ENCODE assay signal across 23 cellular contexts in genomic region chr3:127990051-127990450, GRCh38.
"Had no signal": no experiment of that assay in that cellular context is flagged by ENCODE, and none has a peak within 500 bp of the region (broad histone marks: within the 10 kb centered on the region; RNA-seq: fewer than 3 reads in every experiment).

No MANE protein-coding gene starts in this region.

- ATAC-seq: left colon; lower lobe of right lung; natural killer cell treated with Interleukin-12 subunit alpha and Interleukin-12 subunit beta and Interleukin-15 and Interleukin-18, amount 100 ng/mL, for 72 hours; right lobe of liver; stimulated activated memory B cell treated with anti-CD40 and anti-IgM and Interleukin-4, amounts not matched to agents 10 μg/mL and 1 μg/mL and 100 μg/mL, for 72 hours; stimulated activated naive CD8-positive, alpha-beta T cell treated with anti-CD3 and anti-CD28 coated beads, Interleukin-15, Interleukin-2, amounts not matched to agents 100 U/mL and 50 U/mL, for 24 hours had no signal

- H3K4me3 ChIP-seq: coronary artery, esophagus muscularis mucosa, lower lobe of right lung, right lobe of liver, skin epidermis, spleen, testis, tibial artery had no signal

- H3K4me1 ChIP-seq: lower lobe of right lung, spleen, testis, tibial artery had no signal

- DNase-seq: dermis blood vessel endothelial cell; effector memory CD4-positive, alpha-beta T cell; foreskin melanocyte; hypothalamus; immature natural killer cell; islet precursor cell; kidney glomerular epithelial cell; left colon; left ventricle myocardium superior; lower lobe of right lung; naive B cell; right lobe of liver; spleen; stimulated activated CD4-positive, alpha-beta T cell treated with anti-CD3 and anti-CD28 coated beads, Interleukin-4, amount 100 ng/mL, for 4 hours; stimulated activated naive CD8-positive, alpha-beta T cell treated with anti-CD3 and anti-CD28 coated beads, Interleukin-15, Interleukin-2, amounts not matched to agents 100 U/mL and 50 U/mL, for 24 hours; substantia nigra; testis; tibial artery had no signal

- H3K27ac ChIP-seq: coronary artery, esophagus muscularis mucosa, lower lobe of right lung, right lobe of liver, skin epidermis, spleen, testis, tibial artery had no signal

- H3K27me3 ChIP-seq: esophagus muscularis mucosa, right lobe of liver, spleen, testis, tibial artery had no signal

- H3K36me3 ChIP-seq: esophagus muscularis mucosa, lower lobe of right lung, right lobe of liver, spleen, tibial artery had no signal

- H3K9me3 ChIP-seq: lower lobe of right lung, right lobe of liver, testis, tibial artery had no signal
